In the genomic region with DNA sequence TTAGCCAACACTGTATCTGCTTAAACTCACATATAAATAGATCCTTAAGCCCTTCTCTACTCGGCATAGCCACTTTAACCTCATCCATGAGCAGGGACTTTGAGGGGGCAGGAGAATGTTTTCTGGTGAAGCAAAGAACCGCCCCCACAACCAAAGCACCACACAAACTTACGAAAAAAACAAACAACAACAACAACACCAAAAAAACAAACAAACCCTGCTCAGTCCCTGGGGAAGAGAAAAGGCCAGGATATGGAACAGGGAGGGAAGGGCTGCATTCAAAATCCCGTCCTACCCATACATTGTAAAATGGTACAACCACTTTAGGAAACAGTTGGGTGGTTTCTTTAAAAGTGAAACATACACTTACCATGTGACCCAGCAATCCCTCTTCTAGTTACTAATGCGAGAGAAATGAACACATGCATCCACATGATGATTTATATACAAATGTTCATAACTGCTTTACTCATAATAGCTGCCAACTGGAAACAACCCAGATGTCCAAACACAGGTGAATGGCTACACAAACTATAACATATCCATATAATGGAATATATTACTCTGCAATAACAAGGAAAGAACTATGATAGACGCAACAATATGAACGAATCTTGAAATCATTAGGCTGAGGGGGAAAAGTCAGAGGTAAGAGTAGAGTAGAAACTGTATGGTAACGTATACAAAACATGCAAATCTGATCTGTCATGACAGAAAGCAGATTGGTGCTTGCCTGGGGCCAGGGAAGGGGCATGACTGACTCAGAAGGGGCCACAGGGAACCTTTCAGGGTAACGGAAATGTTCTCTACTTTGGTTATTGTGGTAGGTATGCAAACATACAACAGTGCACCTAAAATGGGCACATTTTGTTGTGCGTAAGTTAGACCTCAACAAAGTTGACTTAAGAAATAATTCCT, we compare ENCODE assay signal across 9 cellular contexts. TPM values are rescaled to one million over a fixed set of nuclear protein-coding genes. Genes with fewer than 3 reads are reported as not detected.
A peak's percentile ranks its signal among the peaks of the same experiment; 100 is the strongest.
DNase-seq lines count a peak whose midpoint lies in the region; ATAC-seq and TF ChIP-seq lines count a peak whose summit lies in the region.
"Had no signal": no experiment of that assay in that cellular context is flagged by ENCODE, and none has a peak within 500 bp of the region (broad histone marks: within the 10 kb centered on the region; RNA-seq: fewer than 3 reads in every experiment).

No MANE protein-coding gene starts in this region.

- no peak overlapping the region for H3K4me3 Mint-ChIP-seq in activated CD4-positive, alpha-beta T cell treated with anti-CD3 and anti-CD28 coated beads, Interleukin-2, amount 10 ng/mL, durations not matched to agents 24 days and 14 days

- ATAC-seq in foreskin keratinocyte: peak; percentile 78
- ATAC-seq in GM18909 (IDR thresholded peaks at IDR 0.05; ENCODE audit: poor library complexity, unreplicated experiment): no peak

- intact Hi-C loops in activated CD4-positive, alpha-beta T cell treated with anti-CD3 and anti-CD28 coated beads, Interleukin-2, amount 10 ng/mL, durations not matched to agents 24 days and 14 days (cut with micrococcal nuclease): loop anchor here (5.0 kb wide), 2 partner anchors 37 to 38 kb away; partner anchors contain the start of gene TOB1

- H3K27me3 ChIP-seq in foreskin keratinocyte: no peaks in the 10 kb centered on the region

- H3K27ac ChIP-seq in foreskin keratinocyte: peak overlapping the region; percentile 50

- H3K27me3 Mint-ChIP-seq in activated CD4-positive, alpha-beta T cell treated with anti-CD3 and anti-CD28 coated beads, Interleukin-2, amount 10 ng/mL, durations not matched to agents 24 days and 14 days: no peaks in the 10 kb centered on the region

- no peak overlapping the region for H3K27ac Mint-ChIP-seq in activated CD4-positive, alpha-beta T cell treated with anti-CD3 and anti-CD28 coated beads, Interleukin-2, amount 10 ng/mL, durations not matched to agents 24 days and 14 days

- no peaks in the 10 kb centered on the region for H3K9me3 Mint-ChIP-seq in activated CD4-positive, alpha-beta T cell treated with anti-CD3 and anti-CD28 coated beads, Interleukin-2, amount 10 ng/mL, durations not matched to agents 24 days and 14 days

- H3K4me1 Mint-ChIP-seq in activated CD4-positive, alpha-beta T cell treated with anti-CD3 and anti-CD28 coated beads, Interleukin-2, amount 10 ng/mL, durations not matched to agents 24 days and 14 days: peaks cover 31% of the 10 kb centered on the region

- H3K4me1 ChIP-seq in foreskin keratinocyte: peaks cover 34% of the 10 kb centered on the region

- TF ChIP-seq CTCF in foreskin keratinocyte (conservative IDR thresholded peaks at IDR 0.05): peak; percentile 21

- H3K36me3 Mint-ChIP-seq in activated CD4-positive, alpha-beta T cell treated with anti-CD3 and anti-CD28 coated beads, Interleukin-2, amount 10 ng/mL, durations not matched to agents 24 days and 14 days (ENCODE audit: low read depth): no peaks in the 10 kb centered on the region

- peak; percentile 59 for DNase-seq in activated CD4-positive, alpha-beta T cell treated with anti-CD3 and anti-CD28 coated beads for 48 hours
- no peak for DNase-seq in activated CD4-positive, alpha-beta T cell treated with anti-CD3 and anti-CD28 coated beads, Interleukin-2, amount 10 ng/mL, durations not matched to agents 24 days and 14 days
- DNase-seq in activated CD4-positive, alpha-beta T cell treated with anti-CD3 and anti-CD28 coated beads, Interleukin-2, amount 50 U/mL, for 4 hours: peak; percentile 19 to 23
- DNase-seq in foreskin keratinocyte: peak; percentile 86 to 96
- peak; percentile 65 for DNase-seq in stimulated activated CD8-positive, alpha-beta memory T cell treated with anti-CD3 and anti-CD28 coated beads, Interleukin-4, amount 100 ng/mL, for 48 hours
- no peak for DNase-seq in epidermal melanocyte (ENCODE audit: insufficient read length, low spot score)
- no peak for DNase-seq in NCI-H187 treated with DMSO at 0.1 percent for 48 hours (lab: John Stamatoyannopoulos, UW)
- DNase-seq: DND-41 had no signal

RNA-seq across cellular contexts. Expression of gene TOB1, which starts 37.7 kb away (rescaled TPM):
- 29.0 and 30.1 TPM in 2 replicates for total RNA-seq in activated CD4-positive, alpha-beta T cell treated with anti-CD3 and anti-CD28 coated beads, Interleukin-2, amount 10 ng/mL, durations not matched to agents 24 days and 14 days
- total RNA-seq in foreskin keratinocyte: 45.2 and 49.1 TPM in 2 replicates
- 31.7 and 35.3 TPM in 2 replicates for polyA plus RNA-seq in foreskin keratinocyte

Comparison
In these comparisons a context has a peak if more than half of its experiments do, and no peak if none do; other contexts are left out.
1. DNase-seq: peak in activated CD4-positive, alpha-beta T cell treated with anti-CD3 and anti-CD28 coated beads for 48 hours (single experiment), activated CD4-positive, alpha-beta T cell treated with anti-CD3 and anti-CD28 coated beads, Interleukin-2, amount 50 U/mL, for 4 hours (2 of 2), foreskin keratinocyte (2 of 2) and stimulated activated CD8-positive, alpha-beta memory T cell treated with anti-CD3 and anti-CD28 coated beads, Interleukin-4, amount 100 ng/mL, for 48 hours (single experiment); none in activated CD4-positive, alpha-beta T cell treated with anti-CD3 and anti-CD28 coated beads, Interleukin-2, amount 10 ng/mL, durations not matched to agents 24 days and 14 days (single experiment), epidermal melanocyte (single experiment) and NCI-H187 treated with DMSO at 0.1 percent for 48 hours (single experiment).